Comparison of ENCODE assay signal across 12 cellular contexts in genomic region chr9:129656795-129657390, GRCh38. TPM values are rescaled to one million over a fixed set of nuclear protein-coding genes. Genes with fewer than 3 reads are reported as not detected.
DNase-seq lines count a peak whose midpoint lies in the region; FAIRE-seq and TF ChIP-seq lines count a peak whose summit lies in the region.
"Had no signal": no experiment of that assay in that cellular context is flagged by ENCODE, and none has a peak within 500 bp of the region (broad histone marks: within the 10 kb centered on the region; RNA-seq: fewer than 3 reads in every experiment).

No MANE protein-coding gene starts in this region.

- no peaks in the 10 kb centered on the region for H3K9me1 ChIP-seq in keratinocyte (ENCODE audit: control insufficient read depth, extremely low read depth, insufficient read depth, low read length)

- H3K9me3 ChIP-seq in keratinocyte (ENCODE audit: control insufficient read depth, low read depth, low read length), result no peaks in the 10 kb centered on the region

- H3K79me2 ChIP-seq in keratinocyte (ENCODE audit: control insufficient read depth, insufficient read depth, low read length), result no peaks in the 10 kb centered on the region

- no peak overlapping the region for H2AFZ ChIP-seq in keratinocyte (ENCODE audit: control insufficient read depth, low read length)

- no peaks in the 10 kb centered on the region for H4K20me1 ChIP-seq in keratinocyte (ENCODE audit: control insufficient read depth, extremely low read depth, insufficient read depth, low read length)

- peak; percentile 66 for FAIRE-seq in keratinocyte (lab: Jason Lieb, UNC)
- FAIRE-seq: TTC549 had no signal

- DNase-seq in AG20443 (ENCODE audit: low spot score) (peak; percentile 78), HS-5 (ENCODE audit: low read depth) (peak; percentile 47), keratinocyte (ENCODE audit: low read depth, low spot score) (no peak), NCI-H2227 treated with DMSO at 0.1 percent for 48 hours (lab: John Stamatoyannopoulos, UW) (no peak), NCI-H446 treated with DMSO at 0.1 percent for 48 hours (lab: John Stamatoyannopoulos, UW) (no peak), cerebellar nuclear complex (lab: John Stamatoyannopoulos, UW) (no peak)
- no peak for DNase-seq in effector CD8-positive, alpha-beta T cell (lab: John Stamatoyannopoulos, UW)
- DNase-seq: CD4-positive, alpha-beta T cell; KBM-7; NCI-H2107 had no signal

- H3K4me2 ChIP-seq in keratinocyte (ENCODE audit: control insufficient read depth, extremely low read depth, insufficient read depth, low read depth, low read length), result no peak overlapping the region

- peak overlapping the region; percentile 17 for H3K27ac ChIP-seq in VCaP
- H3K27ac ChIP-seq in keratinocyte (ENCODE audit: control insufficient read depth, insufficient read depth, low read length), result no peak overlapping the region

- no peak overlapping the region for H3K4me3 ChIP-seq in keratinocyte (ENCODE audit: control insufficient read depth in 2 of 3, extremely low read depth in 1 of 3, insufficient read depth in 2 of 3, low read depth in 1 of 3, low read length in 3 of 3)

- dilution Hi-C loops in keratinocyte (cut with MboI; ENCODE audit: extremely low pct_ligation_motif_present, low sequenced_read_pairs), result no loop called here

- no peak overlapping the region for H3K9ac ChIP-seq in keratinocyte (ENCODE audit: control insufficient read depth, extremely low read depth, insufficient read depth, low read length)

- TF ChIP-seq CTCF in VCaP (conservative IDR thresholded peaks at IDR 0.05), result no peak
- no peak for TF ChIP-seq CTCF in keratinocyte (optimal IDR thresholded peaks at IDR 0.05 in 1 of 3, IDR thresholded peaks at IDR 0.05 in 1 of 3, conservative IDR thresholded peaks at IDR 0.05 in 1 of 3; ENCODE audit: extremely low read depth in 1 of 3, insufficient read depth in 2 of 3, low read length in 3 of 3)

- peaks cover 8% of the 10 kb centered on the region for H3K27me3 ChIP-seq in keratinocyte (ENCODE audit: control insufficient read depth, extremely low read depth, insufficient read depth, low read length)

- no peaks in the 10 kb centered on the region for H3K36me3 ChIP-seq in keratinocyte (ENCODE audit: control insufficient read depth in 2 of 2, extremely low read depth in 1 of 2, insufficient read depth in 2 of 2, low read length in 2 of 2)

- H3K4me1 ChIP-seq in keratinocyte (ENCODE audit: control insufficient read depth, extremely low read depth, insufficient read depth, low read length), result peaks cover 5% of the 10 kb centered on the region

RNA-seq across cellular contexts. Expression of gene PRRX2, which starts 8.6 kb away (rescaled TPM):
- 0.06 to 0.19 TPM in 2 of 3 replicates, not detected in the other for polyA plus RNA-seq in keratinocyte
- not detected for polyA plus RNA-seq in keratinocyte (2011; ENCODE audit: low read depth)
- 0.05 and 0.14 TPM in 2 replicates for polyA plus RNA-seq in keratinocyte (2011; cell fraction: cytosol; rRNA removed)
- polyA plus RNA-seq in keratinocyte (2011; cell fraction: nucleus; rRNA removed), result not detected in 2 replicates
- polyA plus RNA-seq in keratinocyte (2012; ENCODE audit: low replicate concordance), result not detected in 2 replicates
- polyA minus RNA-seq in keratinocyte, result not detected in 3 replicates
- polyA minus RNA-seq in keratinocyte (2011; cell fraction: cytosol; rRNA and poly(A)+ RNA removed), result not detected
- polyA minus RNA-seq in keratinocyte (2011; cell fraction: nucleus; rRNA and poly(A)+ RNA removed), result not detected in 2 replicates

RNA-seq across cellular contexts. Expression of gene ASB6, which starts 14.9 kb away (rescaled TPM):
- 16.3 to 23.8 TPM (median 23.7 TPM) in 3 replicates for polyA plus RNA-seq in keratinocyte
- polyA plus RNA-seq in keratinocyte (2011; ENCODE audit: low read depth), result 4.8 TPM
- 14.1 and 23.7 TPM in 2 replicates for polyA plus RNA-seq in keratinocyte (2011; cell fraction: cytosol; rRNA removed)
- 34.6 and 40.3 TPM in 2 replicates for polyA plus RNA-seq in keratinocyte (2011; cell fraction: nucleus; rRNA removed)
- 14.0 and 19.5 TPM in 2 replicates for polyA plus RNA-seq in keratinocyte (2012; ENCODE audit: low replicate concordance)
- polyA minus RNA-seq in keratinocyte, result 8.5 to 19.0 TPM (median 12.4 TPM) in 3 replicates
- polyA minus RNA-seq in keratinocyte (2011; cell fraction: cytosol; rRNA and poly(A)+ RNA removed), result 21.7 TPM
- 14.7 and 15.3 TPM in 2 replicates for polyA minus RNA-seq in keratinocyte (2011; cell fraction: nucleus; rRNA and poly(A)+ RNA removed)

RNA-seq across cellular contexts. Expression of gene NTMT1, which starts 30.9 kb away (rescaled TPM):
- 46.0 to 50.2 TPM (median 48.2 TPM) in 3 replicates for polyA plus RNA-seq in keratinocyte
- 24.6 TPM for polyA plus RNA-seq in keratinocyte (2011; ENCODE audit: low read depth)
- polyA plus RNA-seq in keratinocyte (2011; cell fraction: cytosol; rRNA removed), result 23.5 and 36.4 TPM in 2 replicates
- polyA plus RNA-seq in keratinocyte (2011; cell fraction: nucleus; rRNA removed), result 22.0 and 23.8 TPM in 2 replicates
- 30.8 and 52.5 TPM in 2 replicates for polyA plus RNA-seq in keratinocyte (2012; ENCODE audit: low replicate concordance)
- polyA minus RNA-seq in keratinocyte, result 20.3 to 35.7 TPM (median 22.6 TPM) in 3 replicates
- polyA minus RNA-seq in keratinocyte (2011; cell fraction: cytosol; rRNA and poly(A)+ RNA removed), result 24.0 TPM
- polyA minus RNA-seq in keratinocyte (2011; cell fraction: nucleus; rRNA and poly(A)+ RNA removed), result 7.8 and 9.3 TPM in 2 replicates

RNA-seq across cellular contexts. Expression of gene C9orf50, which starts 36.0 kb away (rescaled TPM):
- not detected in 3 replicates for polyA plus RNA-seq in keratinocyte
- not detected for polyA plus RNA-seq in keratinocyte (2011; ENCODE audit: low read depth)
- not detected in 2 replicates for polyA plus RNA-seq in keratinocyte (2011; cell fraction: cytosol; rRNA removed)
- not detected in 2 replicates for polyA plus RNA-seq in keratinocyte (2011; cell fraction: nucleus; rRNA removed)
- polyA plus RNA-seq in keratinocyte (2012; ENCODE audit: low replicate concordance), result not detected in 2 replicates
- polyA minus RNA-seq in keratinocyte, result not detected in 3 replicates
- not detected for polyA minus RNA-seq in keratinocyte (2011; cell fraction: cytosol; rRNA and poly(A)+ RNA removed)
- polyA minus RNA-seq in keratinocyte (2011; cell fraction: nucleus; rRNA and poly(A)+ RNA removed), result not detected in 2 replicates

Comparison
In these comparisons a context has a peak if more than half of its experiments do, and no peak if none do; other contexts are left out.
1. DNase-seq: peak in AG20443 (single experiment) and HS-5 (single experiment); none in keratinocyte (single experiment), NCI-H2227 treated with DMSO at 0.1 percent for 48 hours (single experiment), NCI-H446 treated with DMSO at 0.1 percent for 48 hours (single experiment), effector CD8-positive, alpha-beta T cell (single experiment) and cerebellar nuclear complex (0 of 2).